In the genomic region with DNA sequence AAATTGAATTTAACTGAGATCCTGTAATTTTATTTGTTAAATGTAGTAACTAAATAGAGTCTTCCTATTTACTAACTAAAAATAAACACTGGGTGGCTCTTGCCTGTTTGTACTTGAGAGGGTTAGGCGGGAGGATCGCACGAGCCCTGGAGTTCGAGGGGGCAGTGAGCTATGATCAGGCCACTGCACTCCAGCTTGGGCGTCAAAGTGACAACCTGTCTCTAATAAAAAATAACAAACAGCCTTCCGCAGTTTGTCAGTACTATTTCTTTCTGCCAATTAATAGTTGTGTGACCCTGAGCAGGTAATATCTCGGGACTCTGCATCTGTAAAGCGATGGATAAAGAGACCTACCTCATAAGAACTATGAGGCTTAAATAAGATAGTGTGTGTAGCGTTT, we compare ENCODE assay signal across 8 cellular contexts. TPM values are rescaled to one million over a fixed set of nuclear protein-coding genes. Genes with fewer than 3 reads are reported as not detected.
DNase-seq lines count a peak whose midpoint lies in the region; ATAC-seq and TF ChIP-seq lines count a peak whose summit lies in the region.

No MANE protein-coding gene starts in this region.

- no peak for ATAC-seq in HG03565 (IDR thresholded peaks at IDR 0.05; ENCODE audit: unreplicated experiment)

- peak overlapping the region; percentile 91 for H3K4me3 Mint-ChIP-seq in endothelial cell (ENCODE audit: unreplicated experiment)
- peak overlapping the region; percentile 95 for H3K4me3 Mint-ChIP-seq in neural progenitor cell

- H3K27me3 ChIP-seq in GM06990 (replicated peaks; ENCODE audit: control insufficient read depth, insufficient read depth, low read length) (no peaks in the 10 kb centered on the region), OCI-LY1 (ENCODE audit: insufficient read depth, low read length) (no peaks in the 10 kb centered on the region), neural progenitor cell (no peaks in the 10 kb centered on the region)

- H2AFZ ChIP-seq in OCI-LY1 (ENCODE audit: low read length) (no peak overlapping the region), neural progenitor cell (replicated peaks) (peak overlapping the region; percentile 90)

- peaks cover 4% of the 10 kb centered on the region for H3K27me3 Mint-ChIP-seq in endothelial cell (ENCODE audit: unreplicated experiment)
- no peaks in the 10 kb centered on the region for H3K27me3 Mint-ChIP-seq in neural progenitor cell (ENCODE audit: insufficient read depth, low read depth)

- TF ChIP-seq CTCF in GM06990 (IDR thresholded peaks at IDR 0.05; ENCODE audit: insufficient read depth, low read length, poor library complexity, severe bottlenecking) (no peak), OCI-LY1 (IDR thresholded peaks at IDR 0.05; ENCODE audit: low read length) (no peak), endothelial cell (IDR thresholded peaks at IDR 0.05; ENCODE audit: unreplicated experiment) (no peak), neural progenitor cell (IDR thresholded peaks at IDR 0.05) (no peak), GM13977 (IDR thresholded peaks at IDR 0.05; ENCODE audit: extremely low read depth, insufficient read depth, missing control alignments) (no peak), GM10266 (IDR thresholded peaks at IDR 0.05; ENCODE audit: control insufficient read depth, insufficient read depth, low read depth, missing control alignments) (no peak)

- H3K9me3 Mint-ChIP-seq in endothelial cell (ENCODE audit: unreplicated experiment), result no peaks in the 10 kb centered on the region
- H3K9me3 Mint-ChIP-seq in neural progenitor cell, result no peaks in the 10 kb centered on the region

- H4K20me1 ChIP-seq in OCI-LY1 (ENCODE audit: insufficient read depth, low read length), result no peaks in the 10 kb centered on the region
- H4K20me1 ChIP-seq in neural progenitor cell (ENCODE audit: low read depth), result peaks cover 15% of the 10 kb centered on the region

- no peak for DNase-seq in GM06990 (ENCODE audit: extremely low read depth, insufficient read length)
- DNase-seq in endothelial cell (ENCODE audit: low spot score), result no peak
- no peak for DNase-seq in neural progenitor cell (ENCODE audit: low spot score)
- no peak for DNase-seq in GM13977 (ENCODE audit: low spot score)
- no peak for DNase-seq in GM03348 (ENCODE audit: low spot score)
- DNase-seq in GM10266 (ENCODE audit: extremely low spot score), result no peak

- no peaks in the 10 kb centered on the region for H3F3A ChIP-seq in OCI-LY1 (ENCODE audit: insufficient read depth, low read length)
- peaks cover 7% of the 10 kb centered on the region for H3F3A ChIP-seq in neural progenitor cell (ENCODE audit: low read depth)

- H3K36me3 ChIP-seq in GM06990 (ENCODE audit: control insufficient read depth, insufficient read depth, low read length) (no peaks in the 10 kb centered on the region; the same call in none of the 2 replicates), OCI-LY1 (ENCODE audit: insufficient read depth, low read length) (peaks cover 26% of the 10 kb centered on the region), neural progenitor cell (no peaks in the 10 kb centered on the region)

- H3K27ac ChIP-seq in OCI-LY1 (ENCODE audit: low read depth, low read length, poor library complexity, severe bottlenecking), result peak overlapping the region; percentile 78
- no peak overlapping the region for H3K27ac ChIP-seq in neural progenitor cell

- H3K4me1 ChIP-seq in OCI-LY1 (ENCODE audit: insufficient read depth, low read length, severe bottlenecking) (peaks cover 32% of the 10 kb centered on the region), neural progenitor cell (peaks cover 10% of the 10 kb centered on the region)

- H3K9ac ChIP-seq in OCI-LY1 (ENCODE audit: low read length) (peak overlapping the region; percentile 84), neural progenitor cell (no peak overlapping the region)

- H3K27ac Mint-ChIP-seq in endothelial cell (ENCODE audit: unreplicated experiment), result no peak overlapping the region
- no peak overlapping the region for H3K27ac Mint-ChIP-seq in neural progenitor cell

- in situ Hi-C loops in GM13977 (cut with MboI; ENCODE audit: low pct_unique_long_range_greater_than_20kb, low sequenced_read_pairs, unreplicated experiment), result loop anchor here (25.0 kb wide), 1 partner anchor 368 kb away; the partner anchor contains the start of gene HESX1

- peaks cover 35% of the 10 kb centered on the region for H3K79me2 ChIP-seq in OCI-LY1 (ENCODE audit: insufficient read depth, low read length)
- peaks cover 15% of the 10 kb centered on the region for H3K79me2 ChIP-seq in neural progenitor cell (ENCODE audit: low read depth)

- H3K9me3 ChIP-seq in OCI-LY1 (ENCODE audit: low read length) (no peaks in the 10 kb centered on the region), neural progenitor cell (ENCODE audit: low read depth) (no peaks in the 10 kb centered on the region)

- H3K4me3 ChIP-seq in GM06990 (replicated peaks; ENCODE audit: low read depth, low read length), result peak overlapping the region; percentile 82
- H3K4me3 ChIP-seq in OCI-LY1 (ENCODE audit: low read depth, low read length, poor library complexity, severe bottlenecking), result peak overlapping the region; percentile 75
- H3K4me3 ChIP-seq in neural progenitor cell, result peak overlapping the region; percentile 60

- no peaks in the 10 kb centered on the region for H3K9me2 ChIP-seq in OCI-LY1 (ENCODE audit: low read depth, low read length)

- H3K4me1 Mint-ChIP-seq in endothelial cell (ENCODE audit: unreplicated experiment), result peaks cover 15% of the 10 kb centered on the region
- peaks cover 18% of the 10 kb centered on the region for H3K4me1 Mint-ChIP-seq in neural progenitor cell

- peak overlapping the region; percentile 76 for H3K4me2 ChIP-seq in OCI-LY1 (ENCODE audit: low read length)
- peak overlapping the region; percentile 93 for H3K4me2 ChIP-seq in neural progenitor cell

- H3K36me3 Mint-ChIP-seq in endothelial cell (ENCODE audit: low read depth, unreplicated experiment) (peaks cover 5% of the 10 kb centered on the region), neural progenitor cell (peaks cover 10% of the 10 kb centered on the region)

RNA-seq across cellular contexts. Expression of gene PDE12, which starts 0.8 kb away (rescaled TPM):
- total RNA-seq in endothelial cell (ENCODE audit: unreplicated experiment), result 11.0 TPM
- 8.6 and 11.3 TPM in 2 replicates for total RNA-seq in neural progenitor cell (ENCODE audit: low replicate concordance)

RNA-seq across cellular contexts. Expression of gene DNAH12, which starts 11.2 kb away (rescaled TPM):
- total RNA-seq in endothelial cell (ENCODE audit: unreplicated experiment), result 0.85 TPM
- 0.02 and 0.03 TPM in 2 replicates for total RNA-seq in neural progenitor cell (ENCODE audit: low replicate concordance)

RNA-seq across cellular contexts. Expression of gene ARF4, which starts 41.8 kb away (rescaled TPM):
- total RNA-seq in endothelial cell (ENCODE audit: unreplicated experiment) (161 TPM), neural progenitor cell (ENCODE audit: low replicate concordance) (102 and 138 TPM in 2 replicates)
